In the genomic region with DNA sequence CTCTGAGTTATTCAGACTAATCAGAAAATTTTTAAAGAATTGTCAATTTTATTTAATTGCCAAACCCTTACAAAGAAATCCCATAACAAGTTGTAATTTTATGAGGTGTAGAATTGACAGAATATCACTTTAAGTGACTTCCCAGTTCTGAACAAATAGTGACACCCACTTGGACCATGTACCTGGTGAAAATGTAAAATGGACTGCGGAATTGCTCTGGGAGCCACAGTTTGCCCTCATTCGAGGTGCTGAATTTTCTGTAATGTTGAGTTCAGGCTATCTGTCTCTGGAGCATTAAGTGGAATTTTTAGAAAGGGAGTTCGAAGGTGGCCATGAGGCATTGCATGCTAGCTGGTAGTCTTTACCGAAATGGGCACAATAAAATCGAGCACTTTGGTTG, we compare ENCODE assay signal across 1 cellular context.
TF ChIP-seq lines count a peak whose summit lies in the region.

No MANE protein-coding gene starts in this region.

TF ChIP-seq in GM23338, 12 proteins besides CTCF, POLR2A, EP300 and RAD21 (continued from another document):
- TF ChIP-seq ZNF462 (CRISPR knock-in tag; IDR thresholded peaks at IDR 0.05) = no peak
- no peak for TF ChIP-seq POLR2AphosphoS5 (IDR thresholded peaks at IDR 0.05; ENCODE audit: low read depth)
